1 cellular context compared by ENCODE assay signal in the genomic region with DNA sequence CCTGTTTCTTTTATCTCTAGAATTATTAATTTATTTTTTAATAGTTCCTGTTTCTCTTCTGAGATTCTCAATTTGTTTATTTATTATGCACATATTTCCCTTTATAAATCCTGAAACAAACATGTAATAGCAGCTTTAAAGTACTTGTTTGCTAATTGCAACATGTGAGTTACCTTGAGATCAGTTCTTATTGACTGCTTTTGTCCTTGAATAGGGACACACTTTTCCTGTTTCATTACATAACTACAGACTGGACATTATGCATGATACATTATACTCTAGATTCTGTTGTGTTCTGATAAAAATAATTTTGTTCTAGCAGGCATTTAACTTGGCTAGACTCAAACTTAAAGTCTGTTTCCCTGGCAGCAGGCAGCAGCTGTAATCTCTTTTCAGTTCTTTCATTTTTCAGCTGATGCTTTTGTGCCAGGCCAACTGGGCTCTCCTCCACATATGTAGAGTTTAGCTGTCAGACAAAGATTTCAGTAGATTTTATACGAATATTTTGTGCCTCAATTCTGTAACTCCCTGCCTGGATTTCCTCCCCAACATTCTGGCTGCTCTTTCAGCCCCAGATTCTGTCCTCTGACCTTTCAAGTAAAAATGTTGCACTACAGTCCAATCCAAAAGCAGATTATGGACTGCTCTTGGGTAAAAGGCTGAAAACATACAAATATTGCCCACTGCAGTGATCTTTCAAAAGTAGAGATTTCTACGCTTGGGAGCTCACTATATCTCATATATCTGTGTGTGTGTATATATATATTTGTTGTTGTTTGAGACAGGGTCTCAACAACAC.
TF ChIP-seq lines count a peak whose summit lies in the region.

No MANE protein-coding gene starts in this region.

TF ChIP-seq in HepG2, 621 proteins besides CTCF, POLR2A, EP300 and RAD21 (continued from another document):
- TF ChIP-seq NFYB (CRISPR knock-in tag; IDR thresholded peaks at IDR 0.05), result no peak
- TF ChIP-seq ZNF101 (CRISPR knock-in tag; IDR thresholded peaks at IDR 0.05; ENCODE audit: borderline replicate concordance, low read depth), result no peak
- no peak for TF ChIP-seq MIER2 (CRISPR knock-in tag; IDR thresholded peaks at IDR 0.05)
- TF ChIP-seq, protein P1, sequence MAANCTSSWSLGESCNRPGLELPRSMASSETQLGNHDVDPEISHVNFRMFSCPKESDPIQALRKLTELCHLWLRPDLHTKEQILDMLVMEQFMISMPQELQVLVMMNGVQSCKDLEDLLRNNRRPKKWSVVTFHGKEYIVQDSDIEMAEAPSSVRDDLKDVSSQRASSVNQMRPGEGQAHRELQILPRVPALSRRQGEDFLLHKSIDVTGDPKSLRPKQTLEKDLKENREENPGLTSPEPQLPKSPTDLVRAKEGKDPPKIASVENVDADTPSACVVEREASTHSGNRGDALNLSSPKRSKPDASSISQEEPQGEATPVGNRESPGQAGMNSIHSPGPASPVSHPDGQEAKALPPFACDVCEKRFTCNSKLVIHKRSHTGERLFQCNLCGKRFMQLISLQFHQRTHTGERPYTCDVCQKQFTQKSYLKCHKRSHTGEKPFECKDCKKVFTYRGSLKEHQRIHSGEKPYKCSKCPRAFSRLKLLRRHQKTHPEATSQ (CRISPR knock-in tag; IDR thresholded peaks at IDR 0.05; ENCODE audit: borderline replicate concordance), result no peak; the same call in 1 of the 2 replicates
- no peak for TF ChIP-seq SALL2 (CRISPR knock-in tag; IDR thresholded peaks at IDR 0.05)
- peak; percentile 86; the same call in 1 of the 2 replicates for TF ChIP-seq ESRRA (CRISPR knock-in tag; IDR thresholded peaks at IDR 0.05; ENCODE audit: low read depth)
